In genomic region chr4:82429728-82430192, GRCh38 we compare ENCODE assay signal across 8 cellular contexts. TPM values are rescaled to one million over a fixed set of nuclear protein-coding genes. Genes with fewer than 3 reads are reported as not detected.
DNase-seq lines count a peak whose midpoint lies in the region; ATAC-seq and TF ChIP-seq lines count a peak whose summit lies in the region.

No MANE protein-coding gene starts in this region.

- intact Hi-C loops in Right ventricle myocardium superior (cut with DNase I) (loop anchor here (2.0 to 10.0 kb wide), 3 partner anchors 55 to 465 kb away; partner anchors contain the start of gene SEC31A), Right ventricle myocardium inferior (cut with DNase I) (loop anchor here (1.0 to 5.0 kb wide), 4 partner anchors 55 to 583 kb away; partner anchors contain the start of genes LIN54 and THAP9), heart right ventricle (cut with DNase I) (loop anchor here (1.0 to 10.0 kb wide), 8 partner anchors 42 to 585 kb away; partner anchors contain the start of genes HNRNPD (in 3 of the 10), SEC31A (in 2 of the 10) and LIN54 (in 1 of the 10))

- H3K9me3 ChIP-seq in heart right ventricle = no peaks in the 10 kb centered on the region

- peaks cover 25 to 47% of the 10 kb centered on the region in 2 donors for H3K36me3 Mint-ChIP-seq in activated T-cell treated with anti-CD3 and anti-CD28 coated beads, Interleukin-2, amount 50 U/mL, for 72 hours (ENCODE audit: insufficient read depth in 2 of 2)

- ATAC-seq in Right ventricle myocardium superior (ENCODE audit: poor library complexity) = peak; percentile 7
- no peak for ATAC-seq in Right ventricle myocardium inferior
- peak; percentile 5 for ATAC-seq in HG03460 (IDR thresholded peaks at IDR 0.05; ENCODE audit: unreplicated experiment)
- no peak for ATAC-seq in activated T-cell treated with anti-CD3 and anti-CD28 coated beads, Interleukin-2, amount 50 U/mL, for 72 hours (replicated peaks in 1 of 2)
- peak; percentile 1 to 12 (median 4) for ATAC-seq in heart right ventricle
- no peak for ATAC-seq in HG02759 (IDR thresholded peaks at IDR 0.05; ENCODE audit: unreplicated experiment)
- no peak for ATAC-seq in HG02798 (IDR thresholded peaks at IDR 0.05; ENCODE audit: poor library complexity, unreplicated experiment)

- H3K4me1 ChIP-seq in heart right ventricle = peaks cover 10 to 62% (median 45%) of the 10 kb centered on the region in 9 donors

- H3K4me3 ChIP-seq in heart right ventricle = peak overlapping the region; percentile 80 to 96 (median 89)

- DNase-seq in Right ventricle myocardium superior (no peak), Right ventricle myocardium inferior (ENCODE audit: missing footprints) (no peak), heart right ventricle (no peak), renal cortical epithelial cell (ENCODE audit: low read depth) (peak; percentile 21)
- DNase-seq in activated T-cell treated with anti-CD3 and anti-CD28 coated beads, Interleukin-2, amount 50 U/mL, for 72 hours = no peak

- peak in 2 of 9 donors; percentile 5 to 16 for TF ChIP-seq CTCF in heart right ventricle (IDR thresholded peaks at IDR 0.05)

- no peaks in the 10 kb centered on the region for H3K9me3 Mint-ChIP-seq in activated T-cell treated with anti-CD3 and anti-CD28 coated beads, Interleukin-2, amount 50 U/mL, for 72 hours

- no peaks in the 10 kb centered on the region for H3K27me3 Mint-ChIP-seq in activated T-cell treated with anti-CD3 and anti-CD28 coated beads, Interleukin-2, amount 50 U/mL, for 72 hours (ENCODE audit: low read depth)

- peak overlapping the region; percentile 91 to 100 for H3K4me3 Mint-ChIP-seq in activated T-cell treated with anti-CD3 and anti-CD28 coated beads, Interleukin-2, amount 50 U/mL, for 72 hours

- no peaks in the 10 kb centered on the region for H3K27me3 ChIP-seq in heart right ventricle

- peak overlapping the region; percentile 75 to 99 (median 98) for H3K27ac ChIP-seq in heart right ventricle

- 0 to 1% methylated on average over 57 to 58 of the region's 58 CpGs for WGBS in heart right ventricle, 2 donors

- H3K36me3 ChIP-seq in heart right ventricle = peaks cover 0 to 42% (median 27%) of the 10 kb centered on the region in 9 donors

- peak overlapping the region; percentile 95 for H3K27ac Mint-ChIP-seq in activated T-cell treated with anti-CD3 and anti-CD28 coated beads, Interleukin-2, amount 50 U/mL, for 72 hours

- H3K4me1 Mint-ChIP-seq in activated T-cell treated with anti-CD3 and anti-CD28 coated beads, Interleukin-2, amount 50 U/mL, for 72 hours (ENCODE audit: low read depth) = peaks cover 73% of the 10 kb centered on the region

RNA-seq across cellular contexts. Expression of gene HNRNPDL, which starts 0.5 kb away (rescaled TPM):
- 104 TPM for total RNA-seq in Right ventricle myocardium superior
- 103 TPM for total RNA-seq in Right ventricle myocardium inferior
- total RNA-seq in activated T-cell treated with anti-CD3 and anti-CD28 coated beads, Interleukin-2, amount 50 U/mL, for 72 hours = 100 to 1,000 TPM; 222 to 262 TPM
- 100 to 1,000 TPM; 129 to 168 (median 148) TPM for total RNA-seq in heart right ventricle
- polyA plus RNA-seq in heart right ventricle = 100 to 1,000 TPM; 183 to 184 TPM
- total RNA-seq in renal cortical epithelial cell = 174 and 185 TPM in 2 replicates

RNA-seq across cellular contexts. Expression of gene ENOPH1, which starts 0.6 kb away (rescaled TPM):
- total RNA-seq in Right ventricle myocardium superior (12.8 TPM), Right ventricle myocardium inferior (14.6 TPM), heart right ventricle (10 to 100 TPM; 13.9 to 18.5 (median 16.3) TPM), renal cortical epithelial cell (53.8 and 62.7 TPM in 2 replicates)
- 10 to 100 TPM; 57.0 to 67.8 TPM for total RNA-seq in activated T-cell treated with anti-CD3 and anti-CD28 coated beads, Interleukin-2, amount 50 U/mL, for 72 hours
- 10 to 100 TPM; 22.6 to 28.1 TPM for polyA plus RNA-seq in heart right ventricle

RNA-seq across cellular contexts. Expression of gene HNRNPD, which starts 56.0 kb away (rescaled TPM):
- total RNA-seq in Right ventricle myocardium superior (110 TPM), Right ventricle myocardium inferior (111 TPM), heart right ventricle (100 to 1,000 TPM; 117 to 144 (median 126) TPM), renal cortical epithelial cell (22.2 and 101 TPM in 2 replicates)
- 100 to 1,000 TPM; 255 to 265 TPM for total RNA-seq in activated T-cell treated with anti-CD3 and anti-CD28 coated beads, Interleukin-2, amount 50 U/mL, for 72 hours
- 100 to 1,000 TPM; 102 to 110 TPM for polyA plus RNA-seq in heart right ventricle

Comparison
In these comparisons a context has a peak if more than half of its experiments do, and no peak if none do; other contexts are left out.
1. ATAC-seq: peak in Right ventricle myocardium superior (single experiment), HG03460 (single experiment) and heart right ventricle (8 of 8); none in Right ventricle myocardium inferior (single experiment), activated T-cell treated with anti-CD3 and anti-CD28 coated beads, Interleukin-2, amount 50 U/mL, for 72 hours (0 of 2), HG02759 (single experiment) and HG02798 (single experiment).